1 cellular context compared by ENCODE assay signal in genomic region chr16:4113358-4114256, GRCh38.
TF ChIP-seq lines count a peak whose summit lies in the region.

No MANE protein-coding gene starts in this region.

TF ChIP-seq in HepG2, 621 proteins besides CTCF, POLR2A, EP300 and RAD21 (continued from another document and continues in another):
- TF ChIP-seq E2F5 (CRISPR knock-in tag; conservative IDR thresholded peaks at IDR 0.05): no peak
- TF ChIP-seq ZEB1 (IDR thresholded peaks at IDR 0.05; ENCODE audit: insufficient replicate concordance, low read depth): no peak
- no peak for TF ChIP-seq U2AF2 (IDR thresholded peaks at IDR 0.05; ENCODE audit: low read depth, low read length)
- TF ChIP-seq POGZ (CRISPR knock-in tag; IDR thresholded peaks at IDR 0.05): no peak
- TF ChIP-seq ZNF10 (CRISPR knock-in tag; IDR thresholded peaks at IDR 0.05; ENCODE audit: borderline replicate concordance, low read depth): no peak
- peak; percentile 34; the same call in 1 of the 2 replicates for TF ChIP-seq GLI4 (CRISPR knock-in tag; IDR thresholded peaks at IDR 0.05; ENCODE audit: borderline replicate concordance)
- TF ChIP-seq PPARG (CRISPR knock-in tag; conservative IDR thresholded peaks at IDR 0.05): no peak
- no peak for TF ChIP-seq KLF13 (CRISPR knock-in tag; IDR thresholded peaks at IDR 0.05)
- no peak for TF ChIP-seq FLYWCH1 (CRISPR knock-in tag; IDR thresholded peaks at IDR 0.05)
- no peak for TF ChIP-seq ZIK1 (CRISPR knock-in tag; IDR thresholded peaks at IDR 0.05; ENCODE audit: borderline replicate concordance, low read depth)
- TF ChIP-seq, protein P1, sequence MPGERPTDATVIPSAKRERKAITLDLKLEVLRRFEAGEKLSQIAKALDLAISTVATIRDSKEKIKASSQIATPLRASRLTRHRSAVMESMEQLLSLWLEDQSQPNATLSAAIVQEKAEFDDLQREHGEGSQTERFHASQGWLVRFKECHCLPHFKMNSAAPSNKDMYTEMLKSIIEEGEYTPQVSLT (CRISPR knock-in tag; IDR thresholded peaks at IDR 0.05; ENCODE audit: borderline replicate concordance, low read depth): no peak
- TF ChIP-seq, protein P2, sequence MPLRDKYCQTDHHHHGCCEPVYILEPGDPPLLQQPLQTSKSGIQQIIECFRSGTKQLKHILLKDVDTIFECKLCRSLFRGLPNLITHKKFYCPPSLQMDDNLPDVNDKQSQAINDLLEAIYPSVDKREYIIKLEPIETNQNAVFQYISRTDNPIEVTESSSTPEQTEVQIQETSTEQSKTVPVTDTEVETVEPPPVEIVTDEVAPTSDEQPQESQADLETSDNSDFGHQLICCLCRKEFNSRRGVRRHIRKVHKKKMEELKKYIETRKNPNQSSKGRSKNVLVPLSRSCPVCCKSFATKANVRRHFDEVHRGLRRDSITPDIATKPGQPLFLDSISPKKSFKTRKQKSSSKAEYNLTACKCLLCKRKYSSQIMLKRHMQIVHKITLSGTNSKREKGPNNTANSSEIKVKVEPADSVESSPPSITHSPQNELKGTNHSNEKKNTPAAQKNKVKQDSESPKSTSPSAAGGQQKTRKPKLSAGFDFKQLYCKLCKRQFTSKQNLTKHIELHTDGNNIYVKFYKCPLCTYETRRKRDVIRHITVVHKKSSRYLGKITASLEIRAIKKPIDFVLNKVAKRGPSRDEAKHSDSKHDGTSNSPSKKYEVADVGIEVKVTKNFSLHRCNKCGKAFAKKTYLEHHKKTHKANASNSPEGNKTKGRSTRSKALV (CRISPR knock-in tag; IDR thresholded peaks at IDR 0.05): 0 out of 2 replicates have a peak, but pooled peaks have one; percentile 17
- no peak for TF ChIP-seq ZNF30 (CRISPR knock-in tag; IDR thresholded peaks at IDR 0.05)
- TF ChIP-seq ZBTB40 (IDR thresholded peaks at IDR 0.05): no peak
- 0 out of 2 replicates have a peak, but pooled peaks have one; percentile 33 for TF ChIP-seq ZBTB40 (CRISPR knock-in tag; IDR thresholded peaks at IDR 0.05)
- TF ChIP-seq TSC22D2 (CRISPR knock-in tag; IDR thresholded peaks at IDR 0.05; ENCODE audit: borderline replicate concordance): no peak
- TF ChIP-seq ASH2L (IDR thresholded peaks at IDR 0.05; ENCODE audit: insufficient read length, low read depth, low read length): peak; percentile 52
- TF ChIP-seq NFE2 (CRISPR knock-in tag; IDR thresholded peaks at IDR 0.05): no peak
- TF ChIP-seq ZNF256 (CRISPR knock-in tag; conservative IDR thresholded peaks at IDR 0.05): no peak
- peak; percentile 74 for TF ChIP-seq TEAD3 (CRISPR knock-in tag; optimal IDR thresholded peaks at IDR 0.05; ENCODE audit: borderline replicate concordance)
- no peak for TF ChIP-seq GATA4 (IDR thresholded peaks at IDR 0.05; ENCODE audit: borderline replicate concordance, low read depth)
- no peak for TF ChIP-seq ZBTB20 (CRISPR knock-in tag; IDR thresholded peaks at IDR 0.05; ENCODE audit: borderline replicate concordance, low read depth)
- no peak for TF ChIP-seq ZSCAN29 (CRISPR knock-in tag; conservative IDR thresholded peaks at IDR 0.05)
- no peak for TF ChIP-seq ZNF713 (CRISPR knock-in tag; IDR thresholded peaks at IDR 0.05)
- no peak for TF ChIP-seq RFXAP (CRISPR knock-in tag; IDR thresholded peaks at IDR 0.05; ENCODE audit: borderline replicate concordance)
- TF ChIP-seq ZNF543 (CRISPR knock-in tag; IDR thresholded peaks at IDR 0.05): peak; percentile 56; the same call in 1 of the 2 replicates
- no peak for TF ChIP-seq ZNF121 (CRISPR knock-in tag; IDR thresholded peaks at IDR 0.05)
- TF ChIP-seq KDM5A (IDR thresholded peaks at IDR 0.05; ENCODE audit: borderline replicate concordance, low read length): no peak
- peak; percentile 18; the same call in 1 of the 2 replicates for TF ChIP-seq SIN3A (IDR thresholded peaks at IDR 0.05; ENCODE audit: borderline replicate concordance, low read depth, low read length)
- TF ChIP-seq KAT7 (CRISPR knock-in tag; IDR thresholded peaks at IDR 0.05; ENCODE audit: borderline replicate concordance): peak; percentile 63; the same call in 1 of the 2 replicates
- no peak for TF ChIP-seq ZNF230 (CRISPR knock-in tag; IDR thresholded peaks at IDR 0.05)
- no peak for TF ChIP-seq ETS1 (CRISPR knock-in tag; IDR thresholded peaks at IDR 0.05)
- TF ChIP-seq ZHX1 (CRISPR knock-in tag; IDR thresholded peaks at IDR 0.05; ENCODE audit: low read depth): no peak
- peak; percentile 38; the same call in 1 of the 2 replicates for TF ChIP-seq ISL2 (CRISPR knock-in tag; IDR thresholded peaks at IDR 0.05)
- TF ChIP-seq, protein P3, sequence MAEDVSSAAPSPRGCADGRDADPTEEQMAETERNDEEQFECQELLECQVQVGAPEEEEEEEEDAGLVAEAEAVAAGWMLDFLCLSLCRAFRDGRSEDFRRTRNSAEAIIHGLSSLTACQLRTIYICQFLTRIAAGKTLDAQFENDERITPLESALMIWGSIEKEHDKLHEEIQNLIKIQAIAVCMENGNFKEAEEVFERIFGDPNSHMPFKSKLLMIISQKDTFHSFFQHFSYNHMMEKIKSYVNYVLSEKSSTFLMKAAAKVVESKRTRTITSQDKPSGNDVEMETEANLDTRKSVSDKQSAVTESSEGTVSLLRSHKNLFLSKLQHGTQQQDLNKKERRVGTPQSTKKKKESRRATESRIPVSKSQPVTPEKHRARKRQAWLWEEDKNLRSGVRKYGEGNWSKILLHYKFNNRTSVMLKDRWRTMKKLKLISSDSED (CRISPR knock-in tag; IDR thresholded peaks at IDR 0.05): no peak
- TF ChIP-seq ZNF484 (CRISPR knock-in tag; IDR thresholded peaks at IDR 0.05; ENCODE audit: borderline replicate concordance, low read depth): no peak
- TF ChIP-seq HDAC1 (CRISPR knock-in tag; IDR thresholded peaks at IDR 0.05): peak; percentile 80
- TF ChIP-seq RAD51 (IDR thresholded peaks at IDR 0.05; ENCODE audit: borderline replicate concordance): no peak
- TF ChIP-seq GFI1 (CRISPR knock-in tag; IDR thresholded peaks at IDR 0.05; ENCODE audit: borderline replicate concordance): no peak; the same call in 1 of the 2 replicates
- no peak for TF ChIP-seq SMARCE1 (IDR thresholded peaks at IDR 0.05; ENCODE audit: borderline replicate concordance)
- TF ChIP-seq ZNF432 (CRISPR knock-in tag; IDR thresholded peaks at IDR 0.05; ENCODE audit: borderline replicate concordance): no peak
- TF ChIP-seq ZNF143 (CRISPR knock-in tag; IDR thresholded peaks at IDR 0.05): peak; percentile 66
- TF ChIP-seq ZNF740 (CRISPR knock-in tag; IDR thresholded peaks at IDR 0.05): no peak
- TF ChIP-seq RXRA (CRISPR knock-in tag; IDR thresholded peaks at IDR 0.05): peak; percentile 88; the same call in 1 of the 2 replicates
- TF ChIP-seq, protein P4, sequence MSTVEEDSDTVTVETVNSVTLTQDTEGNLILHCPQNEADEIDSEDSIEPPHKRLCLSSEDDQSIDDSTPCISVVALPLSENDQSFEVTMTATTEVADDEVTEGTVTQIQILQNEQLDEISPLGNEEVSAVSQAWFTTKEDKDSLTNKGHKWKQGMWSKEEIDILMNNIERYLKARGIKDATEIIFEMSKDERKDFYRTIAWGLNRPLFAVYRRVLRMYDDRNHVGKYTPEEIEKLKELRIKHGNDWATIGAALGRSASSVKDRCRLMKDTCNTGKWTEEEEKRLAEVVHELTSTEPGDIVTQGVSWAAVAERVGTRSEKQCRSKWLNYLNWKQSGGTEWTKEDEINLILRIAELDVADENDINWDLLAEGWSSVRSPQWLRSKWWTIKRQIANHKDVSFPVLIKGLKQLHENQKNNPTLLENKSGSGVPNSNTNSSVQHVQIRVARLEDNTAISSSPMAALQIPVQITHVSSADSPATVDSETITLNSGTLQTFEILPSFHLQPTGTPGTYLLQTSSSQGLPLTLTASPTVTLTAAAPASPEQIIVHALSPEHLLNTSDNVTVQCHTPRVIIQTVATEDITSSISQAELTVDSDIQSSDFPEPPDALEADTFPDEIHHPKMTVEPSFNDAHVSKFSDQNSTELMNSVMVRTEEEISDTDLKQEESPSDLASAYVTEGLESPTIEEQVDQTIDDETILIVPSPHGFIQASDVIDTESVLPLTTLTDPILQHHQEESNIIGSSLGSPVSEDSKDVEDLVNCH (CRISPR knock-in tag; IDR thresholded peaks at IDR 0.05): no peak
- no peak for TF ChIP-seq AGO2 (optimal IDR thresholded peaks at IDR 0.05; ENCODE audit: low read depth, low read length)
